1 cellular context compared by ENCODE assay signal in genomic region chr6:125748534-125749111, GRCh38.
TF ChIP-seq lines count a peak whose summit lies in the region.

No MANE protein-coding gene starts in this region.

TF ChIP-seq in K562, 482 proteins besides CTCF, POLR2A, EP300 and RAD21 (continued from another document):
- TF ChIP-seq, protein P1, sequence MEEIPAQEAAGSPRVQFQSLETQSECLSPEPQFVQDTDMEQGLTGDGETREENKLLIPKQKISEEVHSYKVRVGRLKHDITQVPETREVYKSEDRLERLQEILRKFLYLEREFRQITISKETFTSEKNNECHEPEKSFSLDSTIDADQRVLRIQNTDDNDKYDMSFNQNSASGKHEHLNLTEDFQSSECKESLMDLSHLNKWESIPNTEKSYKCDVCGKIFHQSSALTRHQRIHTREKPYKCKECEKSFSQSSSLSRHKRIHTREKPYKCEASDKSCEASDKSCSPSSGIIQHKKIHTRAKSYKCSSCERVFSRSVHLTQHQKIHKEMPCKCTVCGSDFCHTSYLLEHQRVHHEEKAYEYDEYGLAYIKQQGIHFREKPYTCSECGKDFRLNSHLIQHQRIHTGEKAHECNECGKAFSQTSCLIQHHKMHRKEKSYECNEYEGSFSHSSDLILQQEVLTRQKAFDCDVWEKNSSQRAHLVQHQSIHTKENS (CRISPR knock-in tag; IDR thresholded peaks at IDR 0.05) = no peak
- peak; percentile 71 for TF ChIP-seq MEIS2 (IDR thresholded peaks at IDR 0.05; ENCODE audit: partially characterized antibody)
- TF ChIP-seq ELF2 (CRISPR knock-in tag; IDR thresholded peaks at IDR 0.05) = 0 out of 2 replicates have a peak, but pooled peaks have one; percentile 13
- peak; percentile 58; the same call in 1 of the 2 replicates for TF ChIP-seq FOXK1 (CRISPR knock-in tag; IDR thresholded peaks at IDR 0.05; ENCODE audit: borderline replicate concordance)
- no peak for TF ChIP-seq ZNF212 (CRISPR knock-in tag; IDR thresholded peaks at IDR 0.05)
- TF ChIP-seq RB1 (IDR thresholded peaks at IDR 0.05; ENCODE audit: low read depth) = no peak
- 0 out of 2 replicates have a peak, but pooled peaks have one; percentile 8 for TF ChIP-seq RNF2 (IDR thresholded peaks at IDR 0.05)
- 0 out of 2 replicates have a peak, but pooled peaks have one; percentile 22 for TF ChIP-seq PKNOX1 (IDR thresholded peaks at IDR 0.05)
